In the genomic region with DNA sequence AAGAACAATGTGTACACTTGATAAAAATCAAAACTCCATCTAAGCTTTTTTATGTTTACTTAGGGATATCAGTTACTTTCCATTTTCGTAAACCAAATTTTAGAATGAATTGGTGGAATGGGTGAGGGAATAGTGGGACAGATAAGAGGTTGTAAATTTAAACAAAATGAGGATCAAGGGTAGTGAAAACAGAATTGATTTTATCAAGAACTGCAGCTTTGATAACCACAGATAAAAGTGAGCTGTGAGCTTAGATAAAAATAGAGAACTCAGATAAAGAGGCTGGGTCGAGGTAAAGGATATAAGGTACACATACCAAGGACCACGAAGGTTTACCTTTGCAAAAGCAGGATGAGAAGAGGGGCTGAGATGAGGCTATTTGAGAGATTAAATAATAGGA, we compare ENCODE assay signal across 3 cellular contexts.
"Had no signal": no experiment of that assay in that cellular context is flagged by ENCODE, and none has a peak within 500 bp of the region (broad histone marks: within the 10 kb centered on the region; RNA-seq: fewer than 3 reads in every experiment).

No MANE protein-coding gene starts in this region.

- DNase-seq: GDM1, GF-D8 had no signal

- ATAC-seq: GM12878 had no signal

- H3K4me3 ChIP-seq: GM12878 had no signal
